In the genomic region with DNA sequence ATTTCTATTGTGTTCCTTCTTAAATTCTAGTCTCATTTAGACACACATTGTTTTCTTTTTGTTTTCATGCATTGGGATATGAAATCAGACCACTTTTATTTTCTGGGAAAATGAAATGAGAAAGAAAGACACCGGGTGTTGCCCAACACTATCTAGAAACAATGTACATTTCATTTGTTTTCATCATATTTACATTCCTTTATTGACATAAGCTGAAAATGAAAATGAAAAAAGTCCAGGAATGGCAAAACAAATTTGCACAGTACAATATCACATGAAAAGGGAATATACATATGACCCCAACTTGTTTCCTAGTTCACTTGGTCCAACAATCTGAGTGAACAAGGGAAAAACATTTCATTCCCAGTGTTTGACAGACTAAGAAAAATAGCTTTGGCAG, we compare ENCODE assay signal across 23 cellular contexts. TPM values are rescaled to one million over a fixed set of nuclear protein-coding genes. Genes with fewer than 3 reads are reported as not detected.
"Had no signal": no experiment of that assay in that cellular context is flagged by ENCODE, and none has a peak within 500 bp of the region (broad histone marks: within the 10 kb centered on the region; RNA-seq: fewer than 3 reads in every experiment).

No MANE protein-coding gene starts in this region.

- H3K27me3 ChIP-seq: SJSA1 had no signal

- H3K4me1 ChIP-seq: SJSA1 had no signal

- ATAC-seq: Panc1, PC-3, Right ventricle myocardium inferior had no signal

- H3K9me3 ChIP-seq: SJSA1 had no signal

- H3K36me3 ChIP-seq: SJSA1 had no signal

- H3K27ac ChIP-seq: SJSA1, SK-N-MC had no signal

- H3K4me3 ChIP-seq: MG63, SJSA1, SK-N-MC had no signal

- DNase-seq: IMR-90, Karpas-422, KG1, MG63, NCI-H1092 treated with DMSO at 0.1 percent for 48 hours, NCI-H1436, NCI-H187, NCI-H2029, NCI-H2081 treated with DMSO at 0.1 percent for 48 hours, NCI-H2171, NCI-H226, NCI-H446, NCI-H510A, NCI-H524 treated with DMSO at 0.1 percent for 48 hours, NCI-H69, NCI-H774, PC-3, SIG-M5 had no signal

RNA-seq across cellular contexts. Expression of a gene that starts 20.7 kb away (rescaled TPM):
- total RNA-seq: Right ventricle myocardium inferior had no signal

RNA-seq across cellular contexts. Expression of a gene that starts 21.1 kb away (rescaled TPM):
- total RNA-seq: HT-29, IMR-90, PC-3, Right ventricle myocardium inferior, SJSA1 had no signal
- polyA plus RNA-seq: IMR-90 had no signal

RNA-seq across cellular contexts. Expression of a gene that starts 52.5 kb away (rescaled TPM):
- total RNA-seq: HT-29, IMR-90, PC-3, Right ventricle myocardium inferior, SJSA1 had no signal
- polyA plus RNA-seq: IMR-90 had no signal
